ENCODE assay signal across 1 cellular context in the genomic region with DNA sequence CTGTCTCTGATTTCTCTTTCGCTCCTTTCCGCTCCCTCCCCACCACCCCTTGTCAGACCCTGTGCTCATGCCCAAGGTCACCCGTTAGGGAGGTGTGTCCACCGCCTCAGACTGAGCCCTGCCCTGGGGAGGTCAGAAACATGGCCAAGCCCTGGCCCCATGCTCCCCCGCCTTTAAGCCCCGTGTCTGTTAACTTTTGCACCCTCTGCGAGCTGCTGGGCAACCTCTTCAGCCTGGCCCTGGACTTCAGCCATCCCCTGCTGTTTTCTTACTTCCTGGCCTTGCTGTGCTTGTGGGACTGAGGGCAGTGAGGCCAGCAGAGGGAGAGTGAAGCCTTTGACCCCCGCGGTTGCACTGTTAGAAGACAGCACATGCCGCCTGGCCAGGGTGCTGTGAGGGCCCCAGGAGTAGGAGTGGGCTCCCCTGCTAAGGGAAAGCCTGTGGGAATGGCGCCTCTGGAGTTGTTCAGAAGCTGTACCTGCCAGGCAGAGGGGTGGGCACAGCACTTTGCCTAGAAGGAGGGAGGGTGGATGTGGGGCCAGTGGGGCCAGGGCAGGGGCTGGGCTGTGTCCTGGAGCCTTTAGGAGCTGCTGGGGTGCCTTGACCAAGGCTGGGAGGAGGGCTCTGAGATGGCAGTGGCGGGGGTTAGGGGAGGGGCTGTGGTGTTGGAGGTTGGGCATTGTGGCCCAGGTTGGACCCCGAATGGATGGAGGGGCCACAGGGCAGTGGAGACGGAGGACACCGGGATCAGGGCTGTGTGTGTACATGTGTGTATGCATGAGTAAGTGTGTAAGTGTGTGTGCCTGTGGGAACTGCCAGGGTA.
TF ChIP-seq lines count a peak whose summit lies in the region.

No MANE protein-coding gene starts in this region.

TF ChIP-seq in HepG2, 621 proteins besides CTCF, POLR2A, EP300 and RAD21 (continued from another document and continues in another):
- TF ChIP-seq MLXIP (CRISPR knock-in tag; IDR thresholded peaks at IDR 0.05; ENCODE audit: borderline replicate concordance) = no peak
- TF ChIP-seq GFI1 (CRISPR knock-in tag; IDR thresholded peaks at IDR 0.05; ENCODE audit: borderline replicate concordance) = no peak; the same call in 1 of the 2 replicates
- TF ChIP-seq FOXC1 (CRISPR knock-in tag; IDR thresholded peaks at IDR 0.05; ENCODE audit: borderline replicate concordance) = peak; percentile 79
- peak; percentile 80 for TF ChIP-seq ZNF263 (CRISPR knock-in tag; IDR thresholded peaks at IDR 0.05)
- peak; percentile 41; the same call in 1 of the 2 replicates for TF ChIP-seq ZNF142 (CRISPR knock-in tag; IDR thresholded peaks at IDR 0.05)
- TF ChIP-seq ZSCAN29 (CRISPR knock-in tag; conservative IDR thresholded peaks at IDR 0.05) = peak; percentile 33; the same call in 1 of the 2 replicates
- TF ChIP-seq ZNF792 (CRISPR knock-in tag; IDR thresholded peaks at IDR 0.05) = peak; percentile 96
- TF ChIP-seq, protein P1, sequence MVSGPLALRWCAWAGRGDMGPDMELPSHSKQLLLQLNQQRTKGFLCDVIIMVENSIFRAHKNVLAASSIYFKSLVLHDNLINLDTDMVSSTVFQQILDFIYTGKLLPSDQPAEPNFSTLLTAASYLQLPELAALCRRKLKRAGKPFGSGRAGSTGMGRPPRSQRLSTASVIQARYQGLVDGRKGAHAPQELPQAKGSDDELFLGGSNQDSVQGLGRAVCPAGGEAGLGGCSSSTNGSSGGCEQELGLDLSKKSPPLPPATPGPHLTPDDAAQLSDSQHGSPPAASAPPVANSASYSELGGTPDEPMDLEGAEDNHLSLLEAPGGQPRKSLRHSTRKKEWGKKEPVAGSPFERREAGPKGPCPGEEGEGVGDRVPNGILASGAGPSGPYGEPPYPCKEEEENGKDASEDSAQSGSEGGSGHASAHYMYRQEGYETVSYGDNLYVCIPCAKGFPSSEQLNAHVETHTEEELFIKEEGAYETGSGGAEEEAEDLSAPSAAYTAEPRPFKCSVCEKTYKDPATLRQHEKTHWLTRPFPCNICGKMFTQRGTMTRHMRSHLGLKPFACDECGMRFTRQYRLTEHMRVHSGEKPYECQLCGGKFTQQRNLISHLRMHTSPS (CRISPR knock-in tag; IDR thresholded peaks at IDR 0.05; ENCODE audit: low read depth) = peak; percentile 97
- TF ChIP-seq TEAD2 (CRISPR knock-in tag; IDR thresholded peaks at IDR 0.05) = no peak
- no peak for TF ChIP-seq CHCHD3 (CRISPR knock-in tag; IDR thresholded peaks at IDR 0.05)
- no peak for TF ChIP-seq ZNF530 (CRISPR knock-in tag; IDR thresholded peaks at IDR 0.05; ENCODE audit: low read depth)
- TF ChIP-seq SP1 (IDR thresholded peaks at IDR 0.05) = no peak
- TF ChIP-seq SP1 (CRISPR knock-in tag; IDR thresholded peaks at IDR 0.05) = no peak
- TF ChIP-seq ZNF281 (CRISPR knock-in tag; IDR thresholded peaks at IDR 0.05; ENCODE audit: borderline replicate concordance) = no peak; the same call in 1 of the 2 replicates
- no peak for TF ChIP-seq ZSCAN30 (CRISPR knock-in tag; IDR thresholded peaks at IDR 0.05)
- peak; percentile 76 for TF ChIP-seq ZNF710 (CRISPR knock-in tag; IDR thresholded peaks at IDR 0.05; ENCODE audit: borderline replicate concordance)
- TF ChIP-seq ZNF44 (CRISPR knock-in tag; IDR thresholded peaks at IDR 0.05) = no peak
- TF ChIP-seq ERF (CRISPR knock-in tag; IDR thresholded peaks at IDR 0.05) = peak; percentile 92
- no peak for TF ChIP-seq MATR3 (CRISPR knock-in tag; IDR thresholded peaks at IDR 0.05)
- TF ChIP-seq MIXL1 (CRISPR knock-in tag; IDR thresholded peaks at IDR 0.05) = peak; percentile 54
- no peak for TF ChIP-seq USF2 (IDR thresholded peaks at IDR 0.05; ENCODE audit: low read depth, low read length)
- peak; percentile 74; the same call in 1 of the 2 replicates for TF ChIP-seq USF2 (CRISPR knock-in tag; IDR thresholded peaks at IDR 0.05; ENCODE audit: borderline replicate concordance)
- peak; percentile 80; the same call in 1 of the 2 replicates for TF ChIP-seq TOPORS (CRISPR knock-in tag; IDR thresholded peaks at IDR 0.05)
- TF ChIP-seq, protein P2, sequence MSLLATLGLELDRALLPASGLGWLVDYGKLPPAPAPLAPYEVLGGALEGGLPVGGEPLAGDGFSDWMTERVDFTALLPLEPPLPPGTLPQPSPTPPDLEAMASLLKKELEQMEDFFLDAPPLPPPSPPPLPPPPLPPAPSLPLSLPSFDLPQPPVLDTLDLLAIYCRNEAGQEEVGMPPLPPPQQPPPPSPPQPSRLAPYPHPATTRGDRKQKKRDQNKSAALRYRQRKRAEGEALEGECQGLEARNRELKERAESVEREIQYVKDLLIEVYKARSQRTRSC (CRISPR knock-in tag; IDR thresholded peaks at IDR 0.05; ENCODE audit: low read depth) = no peak
- TF ChIP-seq FOXP4 (CRISPR knock-in tag; IDR thresholded peaks at IDR 0.05) = peak; percentile 70
